Comparison of ENCODE assay signal across 16 cellular contexts in the genomic region with DNA sequence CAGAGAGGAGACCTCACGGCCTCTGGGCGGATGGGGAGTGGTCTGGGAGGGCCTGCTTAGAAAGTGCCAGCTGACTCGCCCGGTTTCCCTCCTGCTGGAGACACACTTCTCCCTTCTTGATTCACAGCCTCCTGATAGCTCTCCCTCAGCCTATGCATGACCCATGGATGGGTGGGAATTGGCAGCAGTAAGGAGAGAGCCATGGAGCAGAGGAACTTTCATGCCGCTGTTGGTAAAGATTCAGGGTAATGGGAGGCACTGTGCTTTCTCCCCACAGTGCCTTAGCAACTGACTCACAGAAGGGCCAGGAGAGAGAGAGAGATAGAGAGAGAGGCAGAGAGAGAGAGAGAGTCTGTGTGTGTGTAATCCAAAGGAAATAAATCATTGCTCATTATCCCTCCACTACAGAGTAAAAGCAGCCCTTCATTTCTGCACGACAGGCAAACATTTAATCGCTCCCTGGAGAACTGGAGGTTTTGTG.
DNase-seq lines count a peak whose midpoint lies in the region; ATAC-seq, FAIRE-seq and TF ChIP-seq lines count a peak whose summit lies in the region.
"Had no signal": no experiment of that assay in that cellular context is flagged by ENCODE, and none has a peak within 500 bp of the region (broad histone marks: within the 10 kb centered on the region; RNA-seq: fewer than 3 reads in every experiment).

No MANE protein-coding gene starts in this region.

- H3K4me3 ChIP-seq in kidney (ENCODE audit: low read length in 2 of 2) (no peak overlapping the region), upper lobe of right lung (no peak overlapping the region)
- H3K4me3 ChIP-seq: psoas muscle had no signal

- no peak for FAIRE-seq in kidney (lab: Jason Lieb, UNC)
- FAIRE-seq: GM12892, islet of Langerhans had no signal

- no peaks in the 10 kb centered on the region for H3K36me3 ChIP-seq in kidney (ENCODE audit: control insufficient read depth in 1 of 2, insufficient read depth in 2 of 2, low read length in 2 of 2)
- H3K36me3 ChIP-seq in upper lobe of right lung = no peaks in the 10 kb centered on the region

- no peak for TF ChIP-seq CTCF in kidney (IDR thresholded peaks at IDR 0.05; ENCODE audit: borderline replicate concordance, extremely low read depth, insufficient read depth)
- no peak for TF ChIP-seq CTCF in upper lobe of right lung (IDR thresholded peaks at IDR 0.05)

- DNase-seq in AG08395 (ENCODE audit: low spot score) = peak; percentile 30
- peak; percentile 24 for DNase-seq in GOT3 (lab: John Stamatoyannopoulos, UW)
- peak; percentile 1 for DNase-seq in T1000 (lab: John Stamatoyannopoulos, UW)
- peak; percentile 56 for DNase-seq in kidney
- DNase-seq in activated gamma-delta T cell (lab: John Stamatoyannopoulos, UW) = no peak
- no peak for DNase-seq in upper lobe of right lung
- DNase-seq in OCI-M1 (lab: John Stamatoyannopoulos, UW) = no peak
- DNase-seq: activated CD8-positive, alpha-beta T cell treated with anti-CD3 and anti-CD28 coated beads for 36 hours; NCI-H1105; NCI-H526; psoas muscle; SHP77 treated with DMSO at 0.1 percent for 48 hours had no signal

- H3K9me3 ChIP-seq in kidney (ENCODE audit: control insufficient read depth in 1 of 2, low read length in 2 of 2) (no peaks in the 10 kb centered on the region), upper lobe of right lung (no peaks in the 10 kb centered on the region)
- H3K9me3 ChIP-seq: psoas muscle had no signal

- H3K9ac ChIP-seq in kidney (ENCODE audit: low read length in 2 of 2) = no peak overlapping the region

- no peak for ATAC-seq in GM19324 (IDR thresholded peaks at IDR 0.05; ENCODE audit: low FRiP score, unreplicated experiment)
- ATAC-seq in upper lobe of right lung = no peak
- ATAC-seq: activated CD8-positive, alpha-beta T cell treated with anti-CD3 and anti-CD28 coated beads for 36 hours; psoas muscle had no signal

- H3K27ac ChIP-seq in kidney (ENCODE audit: low read depth in 2 of 2, low read length in 2 of 2) (no peak overlapping the region), upper lobe of right lung (no peak overlapping the region)
- H3K27ac ChIP-seq: C4-2B, psoas muscle had no signal

- intact Hi-C loops in kidney (cut with DNase I) = loop anchor here (5.0 kb wide), 1 partner anchor 83 kb away; the partner anchor contains the start of gene SEMA5B
- intact Hi-C loops in upper lobe of right lung (cut with DNase I) = no loop called here

- no peaks in the 10 kb centered on the region for H3K27me3 ChIP-seq in upper lobe of right lung

- peaks cover 0 to 4% of the 10 kb centered on the region in 2 donors for H3K4me1 ChIP-seq in kidney (ENCODE audit: control insufficient read depth in 1 of 2, insufficient read depth in 1 of 2, low read depth in 1 of 2, low read length in 2 of 2)
- H3K4me1 ChIP-seq in upper lobe of right lung = no peaks in the 10 kb centered on the region
- H3K4me1 ChIP-seq: psoas muscle had no signal

Comparison
In these comparisons a context has a peak if more than half of its experiments do, and no peak if none do; other contexts are left out.
1. DNase-seq: peak in AG08395 (single experiment), GOT3 (single experiment), T1000 (single experiment) and kidney (single experiment); none in activated gamma-delta T cell (single experiment), upper lobe of right lung (single experiment) and OCI-M1 (single experiment).